Comparison of ENCODE assay signal across 8 cellular contexts in the genomic region with DNA sequence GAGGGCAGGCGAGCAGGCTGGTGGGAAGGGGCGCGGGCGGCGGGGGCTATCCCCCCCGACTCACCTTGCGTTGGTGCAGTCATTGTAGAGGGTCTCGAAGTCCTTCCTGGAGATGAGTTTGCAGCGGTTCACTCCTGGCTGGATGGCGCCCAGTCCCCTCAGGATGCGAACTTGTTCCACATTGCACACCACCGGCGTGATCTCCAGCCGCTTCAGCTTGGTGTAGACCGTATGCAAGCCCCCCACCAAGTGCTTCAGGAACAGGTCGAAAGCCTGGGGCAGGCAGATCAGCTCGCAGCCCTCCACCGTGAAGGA. TPM values are rescaled to one million over a fixed set of nuclear protein-coding genes. Genes with fewer than 3 reads are reported as not detected.
A peak's percentile ranks its signal among the peaks of the same experiment; 100 is the strongest.
DNase-seq lines count a peak whose midpoint lies in the region; ATAC-seq and TF ChIP-seq lines count a peak whose summit lies in the region.

No MANE protein-coding gene starts in this region.

- H3K27ac Mint-ChIP-seq in MCF 10A (ENCODE audit: low read depth, unreplicated experiment) = no peak overlapping the region
- H3K27ac Mint-ChIP-seq in activated CD8-positive, alpha-beta T cell treated with anti-CD3 and anti-CD28 coated beads for 36 hours = no peak overlapping the region

- peak overlapping the region; percentile 42 to 80 (median 62) for H3K4me3 ChIP-seq in breast epithelium
- H3K4me3 ChIP-seq in hepatocyte = peak overlapping the region; percentile 78
- H3K4me3 ChIP-seq in skeletal muscle tissue (ENCODE audit: low read length in 3 of 3) = peak overlapping the region; percentile 74 to 79 (median 78)

- H2AFZ ChIP-seq in hepatocyte = peak overlapping the region; percentile 84

- POLR2A ChIA-PET in MCF 10A (lab: Yijun Ruan, JAX) = no interaction called here
- POLR2A ChIA-PET in activated CD8-positive, alpha-beta T cell treated with anti-CD3 and anti-CD28 coated beads for 36 hours (lab: Charles Lee) = interaction anchor here (0.7 kb wide), 1 partner anchor 38 kb away, joined by 4 read pairs; no protein-coding TSS in a partner anchor

- TF ChIP-seq CTCF in breast epithelium (IDR thresholded peaks at IDR 0.05) (no peak), MCF 10A (IDR thresholded peaks at IDR 0.05; ENCODE audit: unreplicated experiment) (no peak), hepatocyte (IDR thresholded peaks at IDR 0.05; ENCODE audit: poor library complexity) (no peak)
- TF ChIP-seq CTCF in activated CD8-positive, alpha-beta T cell treated with anti-CD3 and anti-CD28 coated beads for 36 hours (IDR thresholded peaks at IDR 0.05) = no peak

- peak overlapping the region; percentile 36 to 79 (median 59) for H3K9ac ChIP-seq in skeletal muscle tissue (ENCODE audit: low read depth in 1 of 3, low read length in 3 of 3)

- CTCF ChIA-PET in MCF 10A (lab: Yijun Ruan, JAX) = no interaction called here
- CTCF ChIA-PET in activated CD8-positive, alpha-beta T cell treated with anti-CD3 and anti-CD28 coated beads for 36 hours (lab: Charles Lee) = no interaction called here

- in situ Hi-C loops in G401 (cut with HindIII; ENCODE audit: low sequenced_read_pairs) = no loop called here

- H3K27me3 Mint-ChIP-seq in MCF 10A (ENCODE audit: insufficient read depth, unreplicated experiment) = peaks cover 97% of the 10 kb centered on the region
- H3K27me3 Mint-ChIP-seq in activated CD8-positive, alpha-beta T cell treated with anti-CD3 and anti-CD28 coated beads for 36 hours = peaks cover 47% of the 10 kb centered on the region

- DNase-seq in breast epithelium (ENCODE audit: low spot score in 2 of 2) = no peak
- DNase-seq in MCF 10A (ENCODE audit: unreplicated experiment) = no peak
- peak; percentile 1 for DNase-seq in activated CD8-positive, alpha-beta T cell treated with anti-CD3 and anti-CD28 coated beads for 36 hours
- no peak for DNase-seq in hepatocyte (ENCODE audit: low spot score)
- DNase-seq in G401 (ENCODE audit: low spot score) = no peak
- DNase-seq in DMS 273 treated with DMSO at 0.1 percent for 48 hours (lab: John Stamatoyannopoulos, UW) = no peak
- DNase-seq in NCI-H2171 (lab: John Stamatoyannopoulos, UW) = no peak

- no peaks in the 10 kb centered on the region for H3K36me3 ChIP-seq in breast epithelium
- H3K36me3 ChIP-seq in hepatocyte (replicated peaks; ENCODE audit: insufficient read depth, low read depth) = no peaks in the 10 kb centered on the region
- no peaks in the 10 kb centered on the region for H3K36me3 ChIP-seq in skeletal muscle tissue (ENCODE audit: control insufficient read depth in 3 of 3, insufficient read depth in 3 of 3, low read length in 3 of 3)

- H3K4me1 Mint-ChIP-seq in MCF 10A (ENCODE audit: insufficient read depth, unreplicated experiment) = peaks cover 10% of the 10 kb centered on the region
- H3K4me1 Mint-ChIP-seq in activated CD8-positive, alpha-beta T cell treated with anti-CD3 and anti-CD28 coated beads for 36 hours (ENCODE audit: low read depth) = peaks cover 20% of the 10 kb centered on the region

- BruUV-seq in MCF 10A (replicated peaks; lab: Mats Ljungman, UMichigan) = no TSS peak

- H3K9me3 Mint-ChIP-seq in MCF 10A (ENCODE audit: unreplicated experiment) = no peaks in the 10 kb centered on the region
- H3K9me3 Mint-ChIP-seq in activated CD8-positive, alpha-beta T cell treated with anti-CD3 and anti-CD28 coated beads for 36 hours = no peaks in the 10 kb centered on the region

- under 1% methylated on average over 18 of the region's 18 CpGs for WGBS in hepatocyte (ENCODE audit: low lambda C conversion rate, missing lambda C conversion rate)

- no peaks in the 10 kb centered on the region for H4K20me1 ChIP-seq in hepatocyte (ENCODE audit: insufficient read depth, poor library complexity, severe bottlenecking)

- no peak overlapping the region for H3K4me3 Mint-ChIP-seq in MCF 10A (ENCODE audit: unreplicated experiment)
- H3K4me3 Mint-ChIP-seq in activated CD8-positive, alpha-beta T cell treated with anti-CD3 and anti-CD28 coated beads for 36 hours = peak overlapping the region; percentile 54

- no peak for ATAC-seq in activated CD8-positive, alpha-beta T cell treated with anti-CD3 and anti-CD28 coated beads for 36 hours

- H3K9me2 ChIP-seq in hepatocyte (replicated peaks; ENCODE audit: insufficient read depth) = no peaks in the 10 kb centered on the region

- H3K9me3 ChIP-seq in breast epithelium (no peaks in the 10 kb centered on the region), hepatocyte (ENCODE audit: low read depth) (no peaks in the 10 kb centered on the region), skeletal muscle tissue (ENCODE audit: control insufficient read depth in 3 of 3, low read length in 3 of 3) (no peaks in the 10 kb centered on the region)

- H3K4me2 ChIP-seq in hepatocyte = peak overlapping the region; percentile 87

- no peaks in the 10 kb centered on the region for H3K36me3 Mint-ChIP-seq in MCF 10A (ENCODE audit: insufficient read depth, unreplicated experiment)
- H3K36me3 Mint-ChIP-seq in activated CD8-positive, alpha-beta T cell treated with anti-CD3 and anti-CD28 coated beads for 36 hours (ENCODE audit: low read depth) = peaks cover 2% of the 10 kb centered on the region

- peak overlapping the region; percentile 29 to 85 for H3K27ac ChIP-seq in breast epithelium
- no peak overlapping the region for H3K27ac ChIP-seq in hepatocyte
- no peak overlapping the region for H3K27ac ChIP-seq in skeletal muscle tissue (ENCODE audit: low read depth, low read length)

- intact Hi-C loops in breast epithelium (cut with DNase I; ENCODE audit: low total_unique reads) (no loop called here), MCF 10A (cut with micrococcal nuclease) (no loop called here)
- intact Hi-C loops in activated CD8-positive, alpha-beta T cell treated with anti-CD3 and anti-CD28 coated beads for 36 hours (cut with micrococcal nuclease) = no loop called here

- peaks cover 12% of the 10 kb centered on the region for H3K79me2 ChIP-seq in hepatocyte

- no peak for TF ChIP-seq POLR2A in breast epithelium (IDR thresholded peaks at IDR 0.05)

- H3K4me1 ChIP-seq in breast epithelium (no peaks in the 10 kb centered on the region), hepatocyte (ENCODE audit: insufficient read depth) (no peaks in the 10 kb centered on the region), skeletal muscle tissue (ENCODE audit: control insufficient read depth in 3 of 3, insufficient read depth in 3 of 3, low read length in 3 of 3) (peaks cover 13 to 22% (median 19%) of the 10 kb centered on the region in 3 donors)

- H3K27me3 ChIP-seq in breast epithelium = peaks cover 0 to 41% of the 10 kb centered on the region in 2 donors
- peaks cover 54% of the 10 kb centered on the region for H3K27me3 ChIP-seq in hepatocyte
- H3K27me3 ChIP-seq in skeletal muscle tissue (ENCODE audit: control insufficient read depth in 3 of 3, insufficient read depth in 3 of 3, low read length in 3 of 3) = peaks cover 32 to 36% (median 36%) of the 10 kb centered on the region in 3 donors

RNA-seq across cellular contexts. Expression of gene DACH1, which starts 1.2 kb away (rescaled TPM):
- total RNA-seq in breast epithelium (10 to 100 TPM in 2 of 3 donors, 1 to 10 TPM in 1; 2.2 to 13.9 (median 11.5) TPM), MCF 10A (2022) (not detected in 2 replicates), hepatocyte (4.3 and 6.5 TPM in 2 replicates), skeletal muscle tissue (6.8 TPM)
- total RNA-seq in activated CD8-positive, alpha-beta T cell treated with anti-CD3 and anti-CD28 coated beads for 36 hours = not detected
- polyA plus RNA-seq in hepatocyte = 1.1 and 1.3 TPM in 2 replicates
- total RNA-seq in G401 (2014; rRNA removed; shearing (Covaris generic)) = not detected in 2 replicates

Comparison
In these comparisons a context has a peak if more than half of its experiments do, and no peak if none do; other contexts are left out.
1. H3K27ac ChIP-seq: peak in breast epithelium (2 of 2); none in hepatocyte (single experiment) and skeletal muscle tissue (single experiment).
2. Peak in every context shown above with its lines, with median percentiles within 50 percentile points of each other: H3K4me3 ChIP-seq.